In the genomic region with DNA sequence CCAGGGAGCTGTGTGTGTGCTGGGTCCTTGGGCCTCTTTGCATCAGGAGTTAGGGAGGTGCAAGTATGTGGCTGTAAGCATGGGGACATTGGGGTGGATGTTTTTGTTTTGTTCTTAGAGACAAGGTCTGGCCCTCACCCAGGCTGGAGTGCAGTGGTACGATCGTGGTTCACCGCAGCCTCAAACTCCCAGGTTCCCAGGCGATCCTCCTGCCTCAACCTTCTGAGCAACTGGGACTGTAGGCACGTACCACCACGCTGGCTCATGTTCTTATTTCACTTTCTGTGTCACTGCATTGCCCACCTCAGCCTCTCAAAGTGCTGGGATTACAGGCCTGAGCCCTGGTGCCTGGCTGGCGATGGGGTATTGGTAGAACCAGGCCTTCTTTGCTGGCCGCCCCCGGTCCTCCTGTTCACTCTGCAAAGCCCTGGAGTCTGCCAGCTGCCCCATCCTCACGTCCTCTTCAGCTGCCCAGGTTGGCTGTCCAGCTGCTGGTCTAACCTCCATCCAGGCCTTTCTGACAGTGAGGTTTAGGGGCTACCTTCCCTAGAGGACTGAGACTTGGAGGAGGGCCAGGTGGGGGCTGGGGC, we compare ENCODE assay signal across 11 cellular contexts. TPM values are rescaled to one million over a fixed set of nuclear protein-coding genes. Genes with fewer than 3 reads are reported as not detected.
DNase-seq lines count a peak whose midpoint lies in the region; ATAC-seq and TF ChIP-seq lines count a peak whose summit lies in the region.
"Had no signal": no experiment of that assay in that cellular context is flagged by ENCODE, and none has a peak within 500 bp of the region (broad histone marks: within the 10 kb centered on the region; RNA-seq: fewer than 3 reads in every experiment).

No MANE protein-coding gene starts in this region.

- H3K4me1 Mint-ChIP-seq in GM23338: peaks cover 3% of the 10 kb centered on the region; the same call in 1 of the 3 replicates
- peaks cover 17% of the 10 kb centered on the region for H3K4me1 Mint-ChIP-seq in glutamatergic neuron (ENCODE audit: low read depth, unreplicated experiment)

- H3K36me3 Mint-ChIP-seq in GM23338 (ENCODE audit: low read depth) (no peaks in the 10 kb centered on the region), glutamatergic neuron (ENCODE audit: unreplicated experiment) (no peaks in the 10 kb centered on the region)

- no peaks in the 10 kb centered on the region for H3K9me2 ChIP-seq in GM23338 (ENCODE audit: insufficient read depth)

- H3K4me1 ChIP-seq in GM23338 (ENCODE audit: insufficient read depth): no peaks in the 10 kb centered on the region

- no peaks in the 10 kb centered on the region for H3K27me3 ChIP-seq in GM23338 (ENCODE audit: insufficient read depth)
- H3K27me3 ChIP-seq: ovary had no signal

- H3K27ac ChIP-seq in GM23338 (ENCODE audit: low read depth): no peak overlapping the region; the same call in 1 of the 2 replicates
- H3K27ac ChIP-seq: ovary had no signal

- ATAC-seq in GM23338: no peak
- 0 out of 3 replicates have a peak, but pooled peaks have one; percentile 15 for ATAC-seq in SK-N-SH treated with all-trans-retinoic acid at 6 μM for 48 hours
- ATAC-seq in sciatic nerve: peak; percentile 55
- ATAC-seq in HG03442 (IDR thresholded peaks at IDR 0.05; ENCODE audit: unreplicated experiment): no peak
- ATAC-seq: activated CD8-positive, alpha-beta T cell treated with anti-CD3 and anti-CD28 coated beads for 36 hours had no signal

- intact Hi-C loops in sciatic nerve (cut with DNase I): no loop called here

- H3K79me2 ChIP-seq in GM23338 (replicated peaks; ENCODE audit: insufficient read depth): peaks cover 4% of the 10 kb centered on the region; the same call in 1 of the 2 replicates

- no peak overlapping the region for H3K4me3 ChIP-seq in GM23338
- H3K4me3 ChIP-seq: ovary had no signal

- H4K20me1 ChIP-seq in GM23338 (replicated peaks; ENCODE audit: insufficient read depth): no peaks in the 10 kb centered on the region

- H3K9me3 Mint-ChIP-seq in GM23338 (peaks cover 4% of the 10 kb centered on the region; the same call in 1 of the 3 replicates), glutamatergic neuron (ENCODE audit: unreplicated experiment) (peaks cover 6% of the 10 kb centered on the region)
- H3K9me3 Mint-ChIP-seq: activated CD8-positive, alpha-beta T cell treated with anti-CD3 and anti-CD28 coated beads for 36 hours had no signal

- no peak overlapping the region for H2AFZ ChIP-seq in GM23338

- no peak overlapping the region for H3K4me3 Mint-ChIP-seq in GM23338
- H3K4me3 Mint-ChIP-seq in glutamatergic neuron (ENCODE audit: unreplicated experiment): no peak overlapping the region
- H3K4me3 Mint-ChIP-seq: activated CD8-positive, alpha-beta T cell treated with anti-CD3 and anti-CD28 coated beads for 36 hours had no signal

- H3F3A ChIP-seq in GM23338 (replicated peaks; ENCODE audit: low read depth): no peaks in the 10 kb centered on the region

- no peaks in the 10 kb centered on the region for H3K36me3 ChIP-seq in GM23338 (ENCODE audit: insufficient read depth)
- H3K36me3 ChIP-seq: ovary had no signal

- no peak overlapping the region for H3K4me2 ChIP-seq in GM23338

- no peaks in the 10 kb centered on the region for H3K27me3 Mint-ChIP-seq in GM23338 (ENCODE audit: insufficient read depth, low read depth, poor library complexity)
- H3K27me3 Mint-ChIP-seq in glutamatergic neuron (ENCODE audit: unreplicated experiment): peaks cover 4% of the 10 kb centered on the region
- H3K27me3 Mint-ChIP-seq: activated CD8-positive, alpha-beta T cell treated with anti-CD3 and anti-CD28 coated beads for 36 hours had no signal

- DNase-seq in GM23338 (ENCODE audit: low spot score): no peak
- no peak for DNase-seq in glutamatergic neuron
- DNase-seq in sciatic nerve (ENCODE audit: low spot score): no peak
- no peak for DNase-seq in NCI-H2227 (lab: John Stamatoyannopoulos, UW; ENCODE audit: unreplicated experiment)
- no peak for DNase-seq in DMS79 treated with DMSO at 0.1 percent for 48 hours (lab: John Stamatoyannopoulos, UW)
- DNase-seq in COLO668 (lab: John Stamatoyannopoulos, UW; ENCODE audit: unreplicated experiment): no peak
- DNase-seq: activated CD8-positive, alpha-beta T cell treated with anti-CD3 and anti-CD28 coated beads for 36 hours; cerebellar nuclear complex; ovary had no signal

- TF ChIP-seq CTCF in GM23338 (conservative IDR thresholded peaks at IDR 0.05; ENCODE audit: low read depth in 2 of 2) (no peak), glutamatergic neuron (IDR thresholded peaks at IDR 0.05; ENCODE audit: partially characterized antibody, unreplicated experiment) (no peak)

- H3K27ac Mint-ChIP-seq in GM23338 (peak overlapping the region; percentile 27; the same call in 1 of the 2 replicates), glutamatergic neuron (ENCODE audit: unreplicated experiment) (peak overlapping the region; percentile 94)
- H3K27ac Mint-ChIP-seq: activated CD8-positive, alpha-beta T cell treated with anti-CD3 and anti-CD28 coated beads for 36 hours had no signal

TF ChIP-seq in GM23338, 12 proteins besides CTCF, POLR2A, EP300 and RAD21 (continues in another document):
- TF ChIP-seq CREB1 (CRISPR knock-in tag; IDR thresholded peaks at IDR 0.05; ENCODE audit: low read depth) (no peak), EZH2 (IDR thresholded peaks at IDR 0.05; ENCODE audit: low read depth, unreplicated experiment) (no peak)

TF ChIP-seq in SK-N-SH treated with all-trans-retinoic acid at 6 μM for 48 hours, 23 proteins besides CTCF, POLR2A, EP300 and RAD21:
- TF ChIP-seq ZFP3 (CRISPR knock-in tag; IDR thresholded peaks at IDR 0.05): peak; percentile 87; the same call in 1 of the 2 replicates
- TF ChIP-seq PPARA (CRISPR knock-in tag; IDR thresholded peaks at IDR 0.05; ENCODE audit: borderline replicate concordance): no peak

RNA-seq across cellular contexts. Expression of a gene that starts 0.9 kb away (rescaled TPM):
- 19.7 and 81.8 TPM in 2 replicates for total RNA-seq in GM23338 (2014; rRNA removed; shearing (Covaris generic))
- 2.7 and 3.1 TPM in 2 replicates for polyA plus RNA-seq in GM23338 (2016; fragmentation: Nextera tagmentation; extraction: Ambion mirVana)
- total RNA-seq in glutamatergic neuron (ENCODE audit: unreplicated experiment) (85.7 TPM), sciatic nerve (51.5 TPM)

Comparison
In these comparisons a context has a peak if more than half of its experiments do, and no peak if none do; other contexts are left out.
1. ATAC-seq: peak in SK-N-SH treated with all-trans-retinoic acid at 6 μM for 48 hours (single experiment) and sciatic nerve (single experiment); none in GM23338 (single experiment) and HG03442 (single experiment).